ENCODE assay signal across 28 cellular contexts in genomic region chr17:76720941-76721340, GRCh38. TPM values are rescaled to one million over a fixed set of nuclear protein-coding genes. Genes with fewer than 3 reads are reported as not detected.
A peak's percentile ranks its signal among the peaks of the same experiment; 100 is the strongest.
DNase-seq lines count a peak whose midpoint lies in the region; ATAC-seq and TF ChIP-seq lines count a peak whose summit lies in the region.
"Had no signal": no experiment of that assay in that cellular context is flagged by ENCODE, and none has a peak within 500 bp of the region (broad histone marks: within the 10 kb centered on the region; RNA-seq: fewer than 3 reads in every experiment).

No MANE protein-coding gene starts in this region.

- peak; percentile 14 for DNase-seq in activated T-cell treated with anti-CD3 and anti-CD28 coated beads, Interleukin-2, amount 50 U/mL, for 1 hour
- no peak for DNase-seq in activated T-cell treated with anti-CD3 and anti-CD28 coated beads, Interleukin-2, amount 50 U/mL, for 48 hours
- no peak for DNase-seq in stimulated activated naive CD8-positive, alpha-beta T cell treated with anti-CD3 and anti-CD28 coated beads, Interleukin-15, amount 100 ng/mL, for 72 hours
- DNase-seq in stimulated activated naive CD8-positive, alpha-beta T cell treated with anti-CD3 and anti-CD28 coated beads, Interleukin-15, Interleukin-2, amounts not matched to agents 100 U/mL and 50 U/mL, for 24 hours, result no peak
- peak; percentile 29 for DNase-seq in osteoblast (ENCODE audit: insufficient read length, low spot score, missing footprints)
- DNase-seq in activated T-helper 1 cell treated with anti-CD3 and anti-CD28 coated beads, Interleukin-12 subunit alpha, Interleukin-12 subunit beta, Interleukin-2, Interleukin-4 antibody, amounts not matched to agents 30 ng/mL and 10 ng/mL and 1 ng/mL, durations not matched to agents 14 hours and 24 hours and 36 hours (ENCODE audit: low spot score), result no peak
- no peak for DNase-seq in Kasumi-1 (lab: John Stamatoyannopoulos, UW)
- DNase-seq: activated CD4-positive, alpha-beta T cell treated with anti-CD3 and anti-CD28 coated beads for 48 hours; activated CD8-positive, alpha-beta memory T cell treated with anti-CD3 and anti-CD28 coated beads for 24 hours; dermis blood vessel endothelial cell; foreskin keratinocyte; GM23248; HFFc6; NCI-H1092 treated with DMSO at 0.1 percent for 48 hours; NCI-H187 treated with DMSO at 0.1 percent for 48 hours; NCI-H69; SIG-M5; stimulated activated CD4-positive, alpha-beta T cell treated with anti-CD3 and anti-CD28 coated beads, Interleukin-2, amount 100 ng/mL, for 24 hours; substantia nigra; SW 1271; T1000; WERI-Rb-1 had no signal

- no peaks in the 10 kb centered on the region for H3K9me3 ChIP-seq in osteoblast (ENCODE audit: low read depth, low read length)
- H3K9me3 ChIP-seq: esophagus muscularis mucosa had no signal

- no peak for TF ChIP-seq CTCF in osteoblast (IDR thresholded peaks at IDR 0.05; ENCODE audit: extremely low read depth, low read depth, low read length)

- H3K4me1 ChIP-seq in osteoblast (ENCODE audit: insufficient read depth, low read length), result peaks cover 32% of the 10 kb centered on the region
- H3K4me1 ChIP-seq: foreskin keratinocyte had no signal

- H3K9me3 Mint-ChIP-seq in stimulated activated naive CD8-positive, alpha-beta T cell treated with anti-CD3 and anti-CD28 coated beads, Interleukin-15, amount 100 ng/mL, for 72 hours, result no peaks in the 10 kb centered on the region
- no peaks in the 10 kb centered on the region for H3K9me3 Mint-ChIP-seq in activated T-helper 1 cell treated with anti-CD3 and anti-CD28 coated beads, Interleukin-12 subunit alpha, Interleukin-12 subunit beta, Interleukin-2, Interleukin-4 antibody, amounts not matched to agents 30 ng/mL and 10 ng/mL and 1 ng/mL, durations not matched to agents 14 hours and 24 hours and 36 hours
- H3K9me3 Mint-ChIP-seq: activated naive CD4-positive, alpha-beta T cell treated with anti-CD3 and anti-CD28 coated beads, Interleukin-2, amount 50 U/mL, for 72 hours; HFFc6; memory B cell had no signal

- peaks cover 59% of the 10 kb centered on the region for H3K79me2 ChIP-seq in osteoblast (ENCODE audit: insufficient read depth, low read length)

- H3K4me3 ChIP-seq in osteoblast (ENCODE audit: insufficient read depth, low read length), result no peak overlapping the region
- H3K4me3 ChIP-seq: esophagus muscularis mucosa, GM23248, smooth muscle cell had no signal

- no peak for ATAC-seq in stimulated activated naive CD8-positive, alpha-beta T cell treated with anti-CD3 and anti-CD28 coated beads, Interleukin-15, amount 100 ng/mL, for 72 hours
- ATAC-seq in stimulated activated naive CD8-positive, alpha-beta T cell treated with anti-CD3 and anti-CD28 coated beads, Interleukin-15, Interleukin-2, amounts not matched to agents 100 U/mL and 50 U/mL, for 24 hours, result no peak
- ATAC-seq in GM21526 (IDR thresholded peaks at IDR 0.05; ENCODE audit: low FRiP score, unreplicated experiment), result no peak
- ATAC-seq: activated naive CD4-positive, alpha-beta T cell treated with anti-CD3 and anti-CD28 coated beads, Interleukin-2, amount 50 U/mL, for 72 hours; foreskin keratinocyte had no signal

- H3K36me3 Mint-ChIP-seq in activated T-helper 1 cell treated with anti-CD3 and anti-CD28 coated beads, Interleukin-12 subunit alpha, Interleukin-12 subunit beta, Interleukin-2, Interleukin-4 antibody, amounts not matched to agents 30 ng/mL and 10 ng/mL and 1 ng/mL, durations not matched to agents 14 hours and 24 hours and 36 hours (ENCODE audit: low read depth), result peaks cover 55% of the 10 kb centered on the region

- peaks cover 71% of the 10 kb centered on the region for H3K4me1 Mint-ChIP-seq in stimulated activated naive CD8-positive, alpha-beta T cell treated with anti-CD3 and anti-CD28 coated beads, Interleukin-15, amount 100 ng/mL, for 72 hours
- H3K4me1 Mint-ChIP-seq in activated T-helper 1 cell treated with anti-CD3 and anti-CD28 coated beads, Interleukin-12 subunit alpha, Interleukin-12 subunit beta, Interleukin-2, Interleukin-4 antibody, amounts not matched to agents 30 ng/mL and 10 ng/mL and 1 ng/mL, durations not matched to agents 14 hours and 24 hours and 36 hours (ENCODE audit: low read depth), result peaks cover 31% of the 10 kb centered on the region

- peak overlapping the region; percentile 68 to 70 for H3K27ac Mint-ChIP-seq in stimulated activated naive CD8-positive, alpha-beta T cell treated with anti-CD3 and anti-CD28 coated beads, Interleukin-15, amount 100 ng/mL, for 72 hours
- no peak overlapping the region for H3K27ac Mint-ChIP-seq in activated T-helper 1 cell treated with anti-CD3 and anti-CD28 coated beads, Interleukin-12 subunit alpha, Interleukin-12 subunit beta, Interleukin-2, Interleukin-4 antibody, amounts not matched to agents 30 ng/mL and 10 ng/mL and 1 ng/mL, durations not matched to agents 14 hours and 24 hours and 36 hours
- H3K27ac Mint-ChIP-seq: memory B cell had no signal

- no peak overlapping the region for H3K27ac ChIP-seq in osteoblast (ENCODE audit: low read depth, low read length)
- H3K27ac ChIP-seq: 22Rv1, foreskin keratinocyte, GM23248, WERI-Rb-1 had no signal

- no peak overlapping the region for H2AFZ ChIP-seq in osteoblast (ENCODE audit: low read length)
- H2AFZ ChIP-seq: GM23248 had no signal

- H3K27me3 ChIP-seq in osteoblast (ENCODE audit: insufficient read depth, low read length), result no peaks in the 10 kb centered on the region
- H3K27me3 ChIP-seq: esophagus muscularis mucosa, foreskin keratinocyte had no signal

- H3K4me3 Mint-ChIP-seq in stimulated activated naive CD8-positive, alpha-beta T cell treated with anti-CD3 and anti-CD28 coated beads, Interleukin-15, amount 100 ng/mL, for 72 hours, result no peak overlapping the region
- no peak overlapping the region for H3K4me3 Mint-ChIP-seq in activated T-helper 1 cell treated with anti-CD3 and anti-CD28 coated beads, Interleukin-12 subunit alpha, Interleukin-12 subunit beta, Interleukin-2, Interleukin-4 antibody, amounts not matched to agents 30 ng/mL and 10 ng/mL and 1 ng/mL, durations not matched to agents 14 hours and 24 hours and 36 hours
- H3K4me3 Mint-ChIP-seq: HFFc6, memory B cell had no signal

- H3K27me3 Mint-ChIP-seq in stimulated activated naive CD8-positive, alpha-beta T cell treated with anti-CD3 and anti-CD28 coated beads, Interleukin-15, amount 100 ng/mL, for 72 hours, result no peaks in the 10 kb centered on the region
- no peaks in the 10 kb centered on the region for H3K27me3 Mint-ChIP-seq in activated T-helper 1 cell treated with anti-CD3 and anti-CD28 coated beads, Interleukin-12 subunit alpha, Interleukin-12 subunit beta, Interleukin-2, Interleukin-4 antibody, amounts not matched to agents 30 ng/mL and 10 ng/mL and 1 ng/mL, durations not matched to agents 14 hours and 24 hours and 36 hours (ENCODE audit: insufficient read depth)
- H3K27me3 Mint-ChIP-seq: memory B cell had no signal

- intact Hi-C loops in activated T-helper 1 cell treated with anti-CD3 and anti-CD28 coated beads, Interleukin-12 subunit alpha, Interleukin-12 subunit beta, Interleukin-2, Interleukin-4 antibody, amounts not matched to agents 30 ng/mL and 10 ng/mL and 1 ng/mL, durations not matched to agents 14 hours and 24 hours and 36 hours (cut with micrococcal nuclease), result no loop called here

- peaks cover 84% of the 10 kb centered on the region for H3K36me3 ChIP-seq in osteoblast (ENCODE audit: insufficient read depth, low read length)

- peaks cover 19% of the 10 kb centered on the region for H4K20me1 ChIP-seq in osteoblast (ENCODE audit: insufficient read depth, low read length)

- no peak overlapping the region for H3K4me2 ChIP-seq in osteoblast (ENCODE audit: insufficient read depth, low read length)
- H3K4me2 ChIP-seq: smooth muscle cell had no signal

RNA-seq across cellular contexts. Expression of gene JMJD6, which starts 5.5 kb away (rescaled TPM):
- 18.8 and 21.5 TPM in 2 replicates for total RNA-seq in osteoblast
- total RNA-seq in activated T-helper 1 cell treated with anti-CD3 and anti-CD28 coated beads, Interleukin-12 subunit alpha, Interleukin-12 subunit beta, Interleukin-2, Interleukin-4 antibody, amounts not matched to agents 30 ng/mL and 10 ng/mL and 1 ng/mL, durations not matched to agents 14 hours and 24 hours and 36 hours, result 80.5 TPM in 2 replicates

RNA-seq across cellular contexts. Expression of gene METTL23, which starts 5.7 kb away (rescaled TPM):
- total RNA-seq in osteoblast, result 25.7 and 28.6 TPM in 2 replicates
- 35.5 and 38.2 TPM in 2 replicates for total RNA-seq in activated T-helper 1 cell treated with anti-CD3 and anti-CD28 coated beads, Interleukin-12 subunit alpha, Interleukin-12 subunit beta, Interleukin-2, Interleukin-4 antibody, amounts not matched to agents 30 ng/mL and 10 ng/mL and 1 ng/mL, durations not matched to agents 14 hours and 24 hours and 36 hours

RNA-seq across cellular contexts. Expression of gene MXRA7, which starts 10.2 kb away (rescaled TPM):
- total RNA-seq in osteoblast, result 352 and 388 TPM in 2 replicates
- total RNA-seq in activated T-helper 1 cell treated with anti-CD3 and anti-CD28 coated beads, Interleukin-12 subunit alpha, Interleukin-12 subunit beta, Interleukin-2, Interleukin-4 antibody, amounts not matched to agents 30 ng/mL and 10 ng/mL and 1 ng/mL, durations not matched to agents 14 hours and 24 hours and 36 hours, result 3.8 and 5.1 TPM in 2 replicates

RNA-seq across cellular contexts. Expression of gene SRSF2, which starts 16.2 kb away (rescaled TPM):
- total RNA-seq in osteoblast, result 88.7 and 102 TPM in 2 replicates
- total RNA-seq in activated T-helper 1 cell treated with anti-CD3 and anti-CD28 coated beads, Interleukin-12 subunit alpha, Interleukin-12 subunit beta, Interleukin-2, Interleukin-4 antibody, amounts not matched to agents 30 ng/mL and 10 ng/mL and 1 ng/mL, durations not matched to agents 14 hours and 24 hours and 36 hours, result 535 and 541 TPM in 2 replicates

RNA-seq across cellular contexts. Expression of gene MFSD11, which starts 17.0 kb away (rescaled TPM):
- total RNA-seq in osteoblast, result 42.0 and 45.4 TPM in 2 replicates
- 16.6 and 17.1 TPM in 2 replicates for total RNA-seq in activated T-helper 1 cell treated with anti-CD3 and anti-CD28 coated beads, Interleukin-12 subunit alpha, Interleukin-12 subunit beta, Interleukin-2, Interleukin-4 antibody, amounts not matched to agents 30 ng/mL and 10 ng/mL and 1 ng/mL, durations not matched to agents 14 hours and 24 hours and 36 hours

Comparison
In these comparisons a context has a peak if more than half of its experiments do, and no peak if none do; other contexts are left out.
1. DNase-seq: peak in activated T-cell treated with anti-CD3 and anti-CD28 coated beads, Interleukin-2, amount 50 U/mL, for 1 hour (single experiment) and osteoblast (single experiment); none in activated T-cell treated with anti-CD3 and anti-CD28 coated beads, Interleukin-2, amount 50 U/mL, for 48 hours (0 of 2), stimulated activated naive CD8-positive, alpha-beta T cell treated with anti-CD3 and anti-CD28 coated beads, Interleukin-15, amount 100 ng/mL, for 72 hours (0 of 2), stimulated activated naive CD8-positive, alpha-beta T cell treated with anti-CD3 and anti-CD28 coated beads, Interleukin-15, Interleukin-2, amounts not matched to agents 100 U/mL and 50 U/mL, for 24 hours (single experiment), activated T-helper 1 cell treated with anti-CD3 and anti-CD28 coated beads, Interleukin-12 subunit alpha, Interleukin-12 subunit beta, Interleukin-2, Interleukin-4 antibody, amounts not matched to agents 30 ng/mL and 10 ng/mL and 1 ng/mL, durations not matched to agents 14 hours and 24 hours and 36 hours (single experiment) and Kasumi-1 (0 of 2).
2. RNA of gene MXRA7, which starts 10.2 kb away (total RNA-seq): 352 to 388 TPM in osteoblast; 3.8 to 5.1 TPM in activated T-helper 1 cell treated with anti-CD3 and anti-CD28 coated beads, Interleukin-12 subunit alpha, Interleukin-12 subunit beta, Interleukin-2, Interleukin-4 antibody, amounts not matched to agents 30 ng/mL and 10 ng/mL and 1 ng/mL, durations not matched to agents 14 hours and 24 hours and 36 hours; every median in the first group is over 10 times any median in the second.